Comparison of ENCODE assay signal across 11 cellular contexts in the genomic region with DNA sequence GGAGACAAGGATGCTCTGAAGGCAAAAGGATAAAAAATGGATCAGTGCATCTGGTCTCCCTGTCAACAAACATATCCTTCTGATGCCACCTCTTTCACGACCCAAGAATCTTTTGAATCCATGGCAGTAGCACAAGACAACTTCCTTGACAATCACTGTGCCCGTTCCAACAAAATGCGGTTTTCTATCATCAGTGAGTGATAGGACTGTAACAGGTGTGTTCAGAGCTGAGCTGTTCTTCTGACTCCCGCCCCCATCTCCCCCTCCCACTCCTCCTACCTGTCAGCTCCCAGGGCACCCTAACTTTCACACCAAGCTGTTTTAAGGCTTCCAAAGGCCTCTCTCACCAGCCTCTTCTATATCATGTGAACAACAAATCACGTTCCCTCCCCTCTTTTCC.
DNase-seq lines count a peak whose midpoint lies in the region; ATAC-seq, FAIRE-seq and TF ChIP-seq lines count a peak whose summit lies in the region.
"Had no signal": no experiment of that assay in that cellular context is flagged by ENCODE, and none has a peak within 500 bp of the region (broad histone marks: within the 10 kb centered on the region; RNA-seq: fewer than 3 reads in every experiment).

No MANE protein-coding gene starts in this region.

- H3K4me1 Mint-ChIP-seq in brain: peaks cover 75% of the 10 kb centered on the region

- H3K4me3 ChIP-seq in kidney (ENCODE audit: low read length in 2 of 2) (peak overlapping the region in 1 of 2 donors; percentile 22), thoracic aorta (peak overlapping the region; percentile 47)
- H3K4me3 ChIP-seq: PC-9 had no signal

- H3K27me3 ChIP-seq in thoracic aorta (replicated peaks; ENCODE audit: insufficient read depth): no peaks in the 10 kb centered on the region

- H3K9ac ChIP-seq in kidney (ENCODE audit: low read length in 2 of 2): peak overlapping the region in 1 of 2 donors; percentile 10

- peaks cover 3% of the 10 kb centered on the region for H3K27me3 Mint-ChIP-seq in brain

- intact Hi-C loops in kidney (cut with DNase I): no loop called here

- no peak for ATAC-seq in thoracic aorta (ENCODE audit: insufficient number of reproducible peaks, low FRiP score, low read depth)

- H3K27ac Mint-ChIP-seq in brain: peak overlapping the region in 4 of 5 experiments; percentile 56 to 93 (median 88)
- H3K27ac Mint-ChIP-seq: activated CD4-positive, alpha-beta memory T cell treated with anti-CD3 and anti-CD28 coated beads for 36 hours had no signal

- peak overlapping the region; percentile 67 to 81 (median 75) for H3K4me3 Mint-ChIP-seq in brain
- H3K4me3 Mint-ChIP-seq: activated CD4-positive, alpha-beta memory T cell treated with anti-CD3 and anti-CD28 coated beads for 36 hours had no signal

- H3K36me3 Mint-ChIP-seq in brain: no peaks in the 10 kb centered on the region
- H3K36me3 Mint-ChIP-seq: activated CD4-positive, alpha-beta memory T cell treated with anti-CD3 and anti-CD28 coated beads for 36 hours had no signal

- TF ChIP-seq CTCF in brain (conservative IDR thresholded peaks at IDR 0.05) (no peak), kidney (IDR thresholded peaks at IDR 0.05; ENCODE audit: borderline replicate concordance, extremely low read depth, insufficient read depth) (no peak), thoracic aorta (IDR thresholded peaks at IDR 0.05) (no peak)

- DNase-seq in NCI-H2171 (lab: John Stamatoyannopoulos, UW): peak; percentile 44
- DNase-seq in NCI-H2171 treated with DMSO at 0.1 percent for 48 hours (lab: John Stamatoyannopoulos, UW): no peak
- DNase-seq in kidney: no peak
- no peak for DNase-seq in thoracic aorta (ENCODE audit: low spot score)
- DNase-seq in DMS153 treated with DMSO at 0.1 percent for 48 hours (lab: John Stamatoyannopoulos, UW; ENCODE audit: unreplicated experiment): no peak
- no peak for DNase-seq in amniotic stem cell (lab: John Stamatoyannopoulos, UW)
- DNase-seq in GM19238 (ENCODE audit: insufficient read length, low spot score): no peak
- DNase-seq: activated CD4-positive, alpha-beta memory T cell treated with anti-CD3 and anti-CD28 coated beads for 36 hours; hippocampal formation had no signal

- no peaks in the 10 kb centered on the region for H3K9me3 ChIP-seq in kidney (ENCODE audit: control insufficient read depth in 1 of 2, low read length in 2 of 2)
- no peaks in the 10 kb centered on the region for H3K9me3 ChIP-seq in thoracic aorta

- no peaks in the 10 kb centered on the region for H3K36me3 ChIP-seq in kidney (ENCODE audit: control insufficient read depth in 1 of 2, insufficient read depth in 2 of 2, low read length in 2 of 2)
- H3K36me3 ChIP-seq in thoracic aorta: no peaks in the 10 kb centered on the region

- no peak for FAIRE-seq in kidney (lab: Jason Lieb, UNC)

- peaks cover 0 to 2% (median 0%) of the 10 kb centered on the region in 5 experiments for H3K9me3 Mint-ChIP-seq in brain
- H3K9me3 Mint-ChIP-seq: activated CD4-positive, alpha-beta memory T cell treated with anti-CD3 and anti-CD28 coated beads for 36 hours had no signal

- H3K4me1 ChIP-seq in kidney (ENCODE audit: control insufficient read depth in 1 of 2, insufficient read depth in 1 of 2, low read depth in 1 of 2, low read length in 2 of 2): peaks cover 14 to 23% of the 10 kb centered on the region in 2 donors
- H3K4me1 ChIP-seq in thoracic aorta (ENCODE audit: control insufficient read depth in 1 of 2, low read depth in 2 of 2): peaks cover 9 to 35% of the 10 kb centered on the region in 2 donors

- peak overlapping the region; percentile 30 to 33 for H3K27ac ChIP-seq in kidney (ENCODE audit: low read depth in 2 of 2, low read length in 2 of 2)
- no peak overlapping the region for H3K27ac ChIP-seq in thoracic aorta
- H3K27ac ChIP-seq: PC-9 had no signal

Comparison
In these comparisons a context has a peak if more than half of its experiments do, and no peak if none do; other contexts are left out.
1. H3K27ac ChIP-seq: peak in kidney (2 of 2); none in thoracic aorta (0 of 2).